21 cellular contexts compared by ENCODE assay signal in genomic region chr14:79411403-79412174, GRCh38.
"Had no signal": no experiment of that assay in that cellular context is flagged by ENCODE, and none has a peak within 500 bp of the region (broad histone marks: within the 10 kb centered on the region; RNA-seq: fewer than 3 reads in every experiment).

No MANE protein-coding gene starts in this region.

- H3K4me2 ChIP-seq: smooth muscle cell had no signal

- H3K27ac ChIP-seq: breast epithelium, esophagus squamous epithelium, neutrophil, pancreas, right lobe of liver, thoracic aorta, upper lobe of right lung had no signal

- H3K4me3 ChIP-seq: breast epithelium, esophagus squamous epithelium, lung, pancreas, right lobe of liver, smooth muscle cell, thoracic aorta, upper lobe of right lung had no signal

- DNase-seq: activated CD4-positive, alpha-beta T cell treated with anti-CD3 and anti-CD28 coated beads, Interleukin-2, amount 10 ng/mL, durations not matched to agents 7 days and 5 days; activated CD8-positive, alpha-beta T cell treated with anti-CD3 and anti-CD28 coated beads, Interleukin-2, amount 10 ng/mL, durations not matched to agents 7 days and 5 days; activated naive CD4-positive, alpha-beta T cell treated with anti-CD3 and anti-CD28 coated beads, Interleukin-2, amount 10 ng/mL, durations not matched to agents 7 days and 5 days; activated T-cell treated with anti-CD3 and anti-CD28 coated beads, Interleukin-2, amount 50 U/mL, for 4 hours; aorta; effector CD8-positive, alpha-beta T cell; esophagus squamous epithelium; hypothalamus; kidney; pancreas; right lobe of liver; stimulated activated CD4-positive, alpha-beta T cell treated with anti-CD3 and anti-CD28 coated beads, Interleukin-4, amount 100 ng/mL, for 4 hours; stimulated activated naive B cell treated with anti-CD40 and anti-IgM and Interleukin-4, amounts not matched to agents 10 μg/mL and 1 μg/mL and 100 μg/mL, for 72 hours; upper lobe of right lung had no signal

- H3K27me3 ChIP-seq: breast epithelium, esophagus squamous epithelium, neutrophil, pancreas, right lobe of liver, upper lobe of right lung had no signal

- H3K36me3 ChIP-seq: breast epithelium, esophagus squamous epithelium, neutrophil, pancreas, right lobe of liver, thoracic aorta, upper lobe of right lung had no signal

- H3K9me3 ChIP-seq: breast epithelium, esophagus squamous epithelium, neutrophil, pancreas, right lobe of liver, thoracic aorta, upper lobe of right lung had no signal

- ATAC-seq: activated CD8-positive, alpha-beta T cell treated with anti-CD3 and anti-CD28 coated beads, Interleukin-2, amount 10 ng/mL, durations not matched to agents 7 days and 5 days; activated T-cell treated with anti-CD3 and anti-CD28 coated beads, Interleukin-2, amount 50 U/mL, for 4 hours; left lobe of liver; natural killer cell treated with Interleukin-12 subunit alpha and Interleukin-12 subunit beta and Interleukin-15 and Interleukin-18, amount 100 ng/mL, for 72 hours; pancreas; right lobe of liver; stimulated activated naive B cell treated with anti-CD40 and anti-IgM and Interleukin-4, amounts not matched to agents 10 μg/mL and 1 μg/mL and 100 μg/mL, for 72 hours; upper lobe of right lung had no signal

- H3K4me1 ChIP-seq: breast epithelium, esophagus squamous epithelium, upper lobe of right lung had no signal
